In the genomic region with DNA sequence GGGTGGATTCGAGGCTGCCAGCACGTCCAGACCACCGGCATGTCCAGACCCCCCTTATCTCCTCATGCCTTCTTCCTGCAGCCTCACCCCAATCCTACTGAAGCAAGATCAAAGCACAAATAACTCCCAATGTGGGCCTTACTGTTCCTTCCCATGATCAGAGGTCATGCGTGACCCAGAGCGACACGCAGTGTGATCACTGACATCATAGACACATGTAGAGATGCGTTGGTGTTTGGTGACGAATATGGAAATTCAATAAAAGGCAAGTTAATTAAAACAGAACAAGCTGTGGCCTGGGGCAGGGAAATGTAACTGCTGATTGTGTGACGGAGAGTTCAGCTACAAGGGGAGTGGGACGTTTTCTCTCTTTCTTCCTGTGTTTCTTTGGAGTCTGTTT, we compare ENCODE assay signal across 20 cellular contexts. TPM values are rescaled to one million over a fixed set of nuclear protein-coding genes. Genes with fewer than 3 reads are reported as not detected.
A peak's percentile ranks its signal among the peaks of the same experiment; 100 is the strongest.
DNase-seq lines count a peak whose midpoint lies in the region; ATAC-seq and TF ChIP-seq lines count a peak whose summit lies in the region.
"Had no signal": no experiment of that assay in that cellular context is flagged by ENCODE, and none has a peak within 500 bp of the region (broad histone marks: within the 10 kb centered on the region; RNA-seq: fewer than 3 reads in every experiment).

No MANE protein-coding gene starts in this region.

- TF ChIP-seq CTCF in GM13976 (IDR thresholded peaks at IDR 0.05; ENCODE audit: borderline replicate concordance, control extremely low read depth, extremely low read depth, insufficient read depth, missing control alignments), result no peak
- no peak for TF ChIP-seq CTCF in heart right ventricle (IDR thresholded peaks at IDR 0.05)

- no peak overlapping the region for H3K27ac ChIP-seq in heart right ventricle

- H3K4me1 Mint-ChIP-seq in memory B cell, result peaks cover 11% of the 10 kb centered on the region

- ATAC-seq in memory B cell (ENCODE audit: low read depth), result peak; percentile 91
- ATAC-seq in heart right ventricle, result no peak

- in situ Hi-C loops in GM13976 (cut with MboI; ENCODE audit: low sequenced_read_pairs, unreplicated experiment), result no loop called here

- no peak overlapping the region for H3K4me3 Mint-ChIP-seq in memory B cell
- H3K4me3 Mint-ChIP-seq: CD4-positive, alpha-beta memory T cell; HFFc6 had no signal

- WGBS in heart right ventricle, 2 donors, result 58 to 61% methylated on average over 10 of the region's 10 CpGs

- peak overlapping the region; percentile 79 for H3K27ac Mint-ChIP-seq in memory B cell
- H3K27ac Mint-ChIP-seq: CD4-positive, alpha-beta memory T cell; HFFc6 had no signal

- H3K27me3 ChIP-seq in heart right ventricle, result peaks cover 0 to 4% (median 0%) of the 10 kb centered on the region in 7 donors

- intact Hi-C loops in head of caudate nucleus (cut with DNase I), result no loop called here
- intact Hi-C loops in heart right ventricle (cut with DNase I), result no loop called here

- H3K4me1 ChIP-seq in heart right ventricle, result no peaks in the 10 kb centered on the region

- H3K36me3 Mint-ChIP-seq in memory B cell, result peaks cover 2% of the 10 kb centered on the region
- H3K36me3 Mint-ChIP-seq: CD4-positive, alpha-beta memory T cell had no signal

- H3K4me3 ChIP-seq in heart right ventricle, result no peak overlapping the region

- H3K9me3 ChIP-seq in heart right ventricle, result peaks cover 0 to 34% (median 3%) of the 10 kb centered on the region in 11 donors

- no peaks in the 10 kb centered on the region for H3K9me3 Mint-ChIP-seq in memory B cell

- peak; percentile 40 for DNase-seq in GM13976 (ENCODE audit: low spot score)
- DNase-seq in NAMALWA (ENCODE audit: low spot score), result peak; percentile 45
- DNase-seq in memory B cell (ENCODE audit: low spot score in 2 of 2), result no peak
- DNase-seq in head of caudate nucleus, result no peak
- DNase-seq in heart right ventricle, result no peak
- DNase-seq in GM19240 (ENCODE audit: insufficient read length, low spot score), result no peak
- no peak for DNase-seq in HuH-7 (ENCODE audit: low spot score)
- DNase-seq: ACHN; Calu3; CD4-positive, alpha-beta memory T cell; HFFc6; NCI-H1417 treated with DMSO at 0.1 percent for 48 hours; NCI-H2029; NCI-H2171; NCI-H446 treated with DMSO at 0.1 percent for 48 hours; NK-92 treated with Interleukin-12 subunit alpha and Interleukin-12 subunit beta, amount 100 ng/mL, for 24 hours; OCI-M1; RPMI8226; SIG-M5 had no signal

- no peaks in the 10 kb centered on the region for H3K27me3 Mint-ChIP-seq in memory B cell
- H3K27me3 Mint-ChIP-seq: CD4-positive, alpha-beta memory T cell had no signal

- H3K36me3 ChIP-seq in heart right ventricle, result no peaks in the 10 kb centered on the region

RNA-seq across cellular contexts. Expression of a gene that starts 34.8 kb away (rescaled TPM):
- total RNA-seq in heart right ventricle, result 1 to 10 TPM in 1 of 10 donors, under 1 TPM in 8, not detected in 1; 0.21 to 1.7 (median 0.35) TPM
- under 1 TPM; 0.14 to 0.22 TPM for polyA plus RNA-seq in heart right ventricle
- total RNA-seq: HFFc6, HT-29 had no signal

Comparison
In these comparisons a context has a peak if more than half of its experiments do, and no peak if none do; other contexts are left out.
1. DNase-seq: peak in GM13976 (single experiment) and NAMALWA (single experiment); none in memory B cell (0 of 2), head of caudate nucleus (0 of 42), heart right ventricle (0 of 2), GM19240 (single experiment) and HuH-7 (single experiment).